Comparison of ENCODE assay signal across 12 cellular contexts in the genomic region with DNA sequence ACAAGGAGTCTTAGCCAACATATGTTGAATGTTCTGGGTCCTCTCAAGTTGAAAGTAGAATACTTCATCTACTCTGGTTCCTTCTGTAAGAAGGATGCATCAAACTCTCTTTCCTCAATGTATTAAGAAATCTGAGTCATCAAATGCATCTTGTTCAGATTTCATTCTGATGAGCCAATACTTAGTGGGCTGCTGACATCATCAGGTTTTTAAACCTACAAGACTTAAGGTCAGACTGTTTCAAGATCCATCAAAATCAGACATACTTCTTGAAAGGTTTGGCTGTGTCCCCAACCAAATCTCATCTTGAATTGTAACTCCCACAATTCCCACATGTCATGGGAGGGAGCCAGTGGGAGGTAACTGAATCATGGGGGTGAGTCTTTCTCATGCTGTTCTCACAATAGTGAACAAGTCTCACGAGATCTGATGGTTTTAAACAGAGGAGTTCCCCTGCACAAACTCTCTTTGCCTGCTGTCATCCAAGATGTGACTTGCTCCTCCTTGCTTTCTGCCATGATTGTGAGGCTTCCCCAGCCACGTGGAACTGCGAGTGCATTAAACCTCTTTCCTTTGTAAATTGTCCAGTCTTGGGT.
A peak's percentile ranks its signal among the peaks of the same experiment; 100 is the strongest.
DNase-seq lines count a peak whose midpoint lies in the region; ATAC-seq and TF ChIP-seq lines count a peak whose summit lies in the region.
"Had no signal": no experiment of that assay in that cellular context is flagged by ENCODE, and none has a peak within 500 bp of the region (broad histone marks: within the 10 kb centered on the region; RNA-seq: fewer than 3 reads in every experiment).

No MANE protein-coding gene starts in this region.

- no peak for ATAC-seq in Panc1
- ATAC-seq in stimulated activated effector memory CD8-positive, alpha-beta T cell treated with anti-CD3 and anti-CD28 coated beads, Interleukin-12 subunit alpha, Interleukin-12 subunit beta, amount 100 ng/mL, for 72 hours, result peak; percentile 94

- BruUV-seq in MCF 10A (replicated peaks; lab: Mats Ljungman, UMichigan), result no TSS peak
- no TSS peak for BruUV-seq in Panc1 (replicated peaks; lab: Mats Ljungman, UMichigan)

- H3K9me3 ChIP-seq in breast epithelium (no peaks in the 10 kb centered on the region), Panc1 (ENCODE audit: control insufficient read depth, insufficient read depth, low read depth, low read length) (no peaks in the 10 kb centered on the region)
- H3K9me3 ChIP-seq: SJSA1 had no signal

- no peak overlapping the region for H3K27ac ChIP-seq in breast epithelium
- H3K27ac ChIP-seq in Panc1 (ENCODE audit: low read length), result no peak overlapping the region
- H3K27ac ChIP-seq: coronary artery, SJSA1 had no signal

- intact Hi-C loops in MCF 10A (cut with micrococcal nuclease) (no loop called here), breast epithelium (cut with DNase I; ENCODE audit: low total_unique reads) (no loop called here), Panc1 (cut with micrococcal nuclease; ENCODE audit: unreplicated experiment) (no loop called here)

- H3K4me1 Mint-ChIP-seq in MCF 10A (ENCODE audit: insufficient read depth, unreplicated experiment), result peaks cover 16% of the 10 kb centered on the region
- H3K4me1 Mint-ChIP-seq in stimulated activated effector memory CD8-positive, alpha-beta T cell treated with anti-CD3 and anti-CD28 coated beads, Interleukin-12 subunit alpha, Interleukin-12 subunit beta, amount 100 ng/mL, for 72 hours, result peaks cover 8% of the 10 kb centered on the region

- H3K36me3 ChIP-seq in breast epithelium (peaks cover 8% of the 10 kb centered on the region), Panc1 (ENCODE audit: control insufficient read depth, insufficient read depth, low read length) (peaks cover 9% of the 10 kb centered on the region)

- POLR2A ChIA-PET in MCF 10A (lab: Yijun Ruan, JAX) (no interaction called here), Panc1 (lab: Charles Lee) (no interaction called here)

- in situ Hi-C loops in Panc1 (cut with HindIII; ENCODE audit: low pct_unique_long_range_greater_than_20kb, low sequenced_read_pairs), result no loop called here

- peaks cover 6% of the 10 kb centered on the region for H3K9me3 Mint-ChIP-seq in MCF 10A (ENCODE audit: unreplicated experiment)
- no peaks in the 10 kb centered on the region for H3K9me3 Mint-ChIP-seq in stimulated activated effector memory CD8-positive, alpha-beta T cell treated with anti-CD3 and anti-CD28 coated beads, Interleukin-12 subunit alpha, Interleukin-12 subunit beta, amount 100 ng/mL, for 72 hours

- no peaks in the 10 kb centered on the region for H3K4me1 ChIP-seq in breast epithelium
- no peaks in the 10 kb centered on the region for H3K4me1 ChIP-seq in Panc1 (ENCODE audit: control insufficient read depth, insufficient read depth, low read length)
- H3K4me1 ChIP-seq: SJSA1 had no signal

- DNase-seq in MCF 10A (ENCODE audit: unreplicated experiment) (peak; percentile 70), breast epithelium (ENCODE audit: low spot score in 2 of 2) (no peak), Panc1 (ENCODE audit: low read depth, low spot score) (peak; percentile 8), choroid plexus epithelial cell (ENCODE audit: low read depth) (peak; percentile 78), DMS 273 (lab: John Stamatoyannopoulos, UW; ENCODE audit: unreplicated experiment) (no peak), NCI-H1694 treated with DMSO at 0.1 percent for 48 hours (lab: John Stamatoyannopoulos, UW) (no peak), iPS-NIHi7 (ENCODE audit: extremely low spot score) (no peak)
- DNase-seq in stimulated activated effector memory CD8-positive, alpha-beta T cell treated with anti-CD3 and anti-CD28 coated beads, Interleukin-12 subunit alpha, Interleukin-12 subunit beta, amount 100 ng/mL, for 72 hours (ENCODE audit: low spot score in 2 of 2), result no peak
- DNase-seq: activated CD4-positive, alpha-beta T cell treated with anti-CD3 and anti-CD28 coated beads, Interleukin-2, amount 50 U/mL, for 48 hours had no signal

- no peak overlapping the region for H3K4me3 Mint-ChIP-seq in MCF 10A (ENCODE audit: unreplicated experiment)
- no peak overlapping the region for H3K4me3 Mint-ChIP-seq in stimulated activated effector memory CD8-positive, alpha-beta T cell treated with anti-CD3 and anti-CD28 coated beads, Interleukin-12 subunit alpha, Interleukin-12 subunit beta, amount 100 ng/mL, for 72 hours
- H3K4me3 Mint-ChIP-seq: CD14-positive monocyte had no signal

- CTCF ChIA-PET in MCF 10A (lab: Yijun Ruan, JAX) (no interaction called here), Panc1 (lab: Charles Lee) (no interaction called here)

- peaks cover 39% of the 10 kb centered on the region for H3K36me3 Mint-ChIP-seq in MCF 10A (ENCODE audit: insufficient read depth, unreplicated experiment)
- H3K36me3 Mint-ChIP-seq in stimulated activated effector memory CD8-positive, alpha-beta T cell treated with anti-CD3 and anti-CD28 coated beads, Interleukin-12 subunit alpha, Interleukin-12 subunit beta, amount 100 ng/mL, for 72 hours, result peaks cover 86% of the 10 kb centered on the region

- TF ChIP-seq POLR2A in breast epithelium (IDR thresholded peaks at IDR 0.05), result no peak

- H3K27me3 ChIP-seq in breast epithelium (no peaks in the 10 kb centered on the region), Panc1 (ENCODE audit: control insufficient read depth, insufficient read depth, low read length) (no peaks in the 10 kb centered on the region)
- H3K27me3 ChIP-seq: SJSA1 had no signal

- no peak for TF ChIP-seq CTCF in MCF 10A (IDR thresholded peaks at IDR 0.05; ENCODE audit: unreplicated experiment)
- no peak for TF ChIP-seq CTCF in breast epithelium (IDR thresholded peaks at IDR 0.05)
- TF ChIP-seq CTCF in Panc1 (IDR thresholded peaks at IDR 0.05), result no peak
- TF ChIP-seq CTCF in choroid plexus epithelial cell (conservative IDR thresholded peaks at IDR 0.05; ENCODE audit: low read depth, low read length), result no peak

- H3K27ac Mint-ChIP-seq in MCF 10A (ENCODE audit: low read depth, unreplicated experiment), result peak overlapping the region; percentile 59
- H3K27ac Mint-ChIP-seq in stimulated activated effector memory CD8-positive, alpha-beta T cell treated with anti-CD3 and anti-CD28 coated beads, Interleukin-12 subunit alpha, Interleukin-12 subunit beta, amount 100 ng/mL, for 72 hours, result peak overlapping the region; percentile 83

- no peaks in the 10 kb centered on the region for H3K27me3 Mint-ChIP-seq in MCF 10A (ENCODE audit: insufficient read depth, unreplicated experiment)

- H3K4me3 ChIP-seq in breast epithelium, result no peak overlapping the region
- no peak overlapping the region for H3K4me3 ChIP-seq in Panc1 (ENCODE audit: low read depth in 2 of 2, low read length in 2 of 2)
- no peak overlapping the region for H3K4me3 ChIP-seq in choroid plexus epithelial cell (ENCODE audit: low read depth, low read length)
- H3K4me3 ChIP-seq: coronary artery, SJSA1 had no signal

Comparison
In these comparisons a context has a peak if more than half of its experiments do, and no peak if none do; other contexts are left out.
1. DNase-seq: peak in MCF 10A (single experiment), Panc1 (single experiment) and choroid plexus epithelial cell (single experiment); none in breast epithelium (0 of 2), stimulated activated effector memory CD8-positive, alpha-beta T cell treated with anti-CD3 and anti-CD28 coated beads, Interleukin-12 subunit alpha, Interleukin-12 subunit beta, amount 100 ng/mL, for 72 hours (0 of 2), DMS 273 (single experiment), NCI-H1694 treated with DMSO at 0.1 percent for 48 hours (single experiment) and iPS-NIHi7 (single experiment).